ENCODE assay signal across 11 cellular contexts in genomic region chr11:111707039-111707690, GRCh38. TPM values are rescaled to one million over a fixed set of nuclear protein-coding genes. Genes with fewer than 3 reads are reported as not detected.
DNase-seq lines count a peak whose midpoint lies in the region; ATAC-seq and TF ChIP-seq lines count a peak whose summit lies in the region.
"Had no signal": no experiment of that assay in that cellular context is flagged by ENCODE, and none has a peak within 500 bp of the region (broad histone marks: within the 10 kb centered on the region; RNA-seq: fewer than 3 reads in every experiment).

No MANE protein-coding gene starts in this region.

- no peak for TF ChIP-seq CTCF in BJ (IDR thresholded peaks at IDR 0.05; ENCODE audit: insufficient read depth, low read depth, low read length)
- no peak for TF ChIP-seq CTCF in brain (conservative IDR thresholded peaks at IDR 0.05)
- TF ChIP-seq CTCF in prostate gland (IDR thresholded peaks at IDR 0.05), result no peak

- no peaks in the 10 kb centered on the region for H3K4me1 ChIP-seq in prostate gland (replicated peaks)

- intact Hi-C loops in Right ventricle myocardium superior (cut with DNase I) (no loop called here), prostate gland (cut with DNase I) (no loop called here)

- POLR2A ChIA-PET in BJ (lab: Charles Lee), result no interaction called here

- H3K4me3 ChIP-seq in BJ (ENCODE audit: low read depth, low read length) (no peak overlapping the region), prostate gland (no peak overlapping the region)

- DNase-seq in BJ (ENCODE audit: low read depth) (peak; percentile 65), Right ventricle myocardium superior (peak; percentile 71), prostate gland (ENCODE audit: low spot score) (peak; percentile 82), ureter (ENCODE audit: low spot score) (no peak), NCI-H2107 (lab: John Stamatoyannopoulos, UW) (no peak), SIG-M5 (lab: John Stamatoyannopoulos, UW) (no peak)
- no peak for DNase-seq in activated T-cell treated with anti-CD3 and anti-CD28 coated beads, Interleukin-2, amount 50 U/mL, for 72 hours
- DNase-seq: Karpas-422; naive thymus-derived CD4-positive, alpha-beta T cell had no signal

- H3K27me3 ChIP-seq in BJ (ENCODE audit: control insufficient read depth, insufficient read depth, low read length), result no peaks in the 10 kb centered on the region
- no peaks in the 10 kb centered on the region for H3K27me3 ChIP-seq in prostate gland (replicated peaks; ENCODE audit: insufficient read depth)

- H3K9me3 ChIP-seq in prostate gland, result no peaks in the 10 kb centered on the region

- peaks cover 71% of the 10 kb centered on the region for H3K36me3 Mint-ChIP-seq in brain
- peaks cover 2 to 5% of the 10 kb centered on the region in 2 donors for H3K36me3 Mint-ChIP-seq in activated T-cell treated with anti-CD3 and anti-CD28 coated beads, Interleukin-2, amount 50 U/mL, for 72 hours (ENCODE audit: insufficient read depth in 2 of 2)

- WGBS in prostate gland, result 18% methylated on average over 9 of the region's 9 CpGs

- no peak overlapping the region for H3K27ac ChIP-seq in prostate gland
- H3K27ac ChIP-seq: C4-2B had no signal

- TF ChIP-seq POLR2A in prostate gland (IDR thresholded peaks at IDR 0.05), result no peak

- CTCF ChIA-PET in BJ (lab: Yijun Ruan, JAX), result no interaction called here

- H3K4me3 Mint-ChIP-seq in brain, result no peak overlapping the region
- H3K4me3 Mint-ChIP-seq in activated T-cell treated with anti-CD3 and anti-CD28 coated beads, Interleukin-2, amount 50 U/mL, for 72 hours, result no peak overlapping the region
- H3K4me3 Mint-ChIP-seq: naive thymus-derived CD4-positive, alpha-beta T cell had no signal

- peaks cover 16% of the 10 kb centered on the region for H3K4me1 Mint-ChIP-seq in brain
- H3K4me1 Mint-ChIP-seq in activated T-cell treated with anti-CD3 and anti-CD28 coated beads, Interleukin-2, amount 50 U/mL, for 72 hours (ENCODE audit: low read depth), result no peaks in the 10 kb centered on the region
- H3K4me1 Mint-ChIP-seq: naive thymus-derived CD4-positive, alpha-beta T cell had no signal

- H3K9me3 Mint-ChIP-seq in brain, result no peaks in the 10 kb centered on the region
- H3K9me3 Mint-ChIP-seq in activated T-cell treated with anti-CD3 and anti-CD28 coated beads, Interleukin-2, amount 50 U/mL, for 72 hours, result no peaks in the 10 kb centered on the region
- H3K9me3 Mint-ChIP-seq: naive thymus-derived CD4-positive, alpha-beta T cell had no signal

- peak overlapping the region in 3 of 5 experiments; percentile 13 to 82 (median 63) for H3K27ac Mint-ChIP-seq in brain
- H3K27ac Mint-ChIP-seq in activated T-cell treated with anti-CD3 and anti-CD28 coated beads, Interleukin-2, amount 50 U/mL, for 72 hours, result no peak overlapping the region
- H3K27ac Mint-ChIP-seq: naive thymus-derived CD4-positive, alpha-beta T cell had no signal

- peak; percentile 76 for ATAC-seq in Right ventricle myocardium superior (ENCODE audit: poor library complexity)
- ATAC-seq in activated T-cell treated with anti-CD3 and anti-CD28 coated beads, Interleukin-2, amount 50 U/mL, for 72 hours (replicated peaks in 1 of 2), result no peak
- ATAC-seq: naive thymus-derived CD4-positive, alpha-beta T cell had no signal

- H3K27me3 Mint-ChIP-seq in brain, result no peaks in the 10 kb centered on the region
- no peaks in the 10 kb centered on the region for H3K27me3 Mint-ChIP-seq in activated T-cell treated with anti-CD3 and anti-CD28 coated beads, Interleukin-2, amount 50 U/mL, for 72 hours (ENCODE audit: low read depth)
- H3K27me3 Mint-ChIP-seq: naive thymus-derived CD4-positive, alpha-beta T cell had no signal

- H3K36me3 ChIP-seq in BJ (ENCODE audit: control insufficient read depth, insufficient read depth, low read length) (peaks cover 6% of the 10 kb centered on the region), prostate gland (no peaks in the 10 kb centered on the region)

RNA-seq across cellular contexts. Expression of gene PPP2R1B, which starts 59.0 kb away (rescaled TPM):
- polyA plus RNA-seq in BJ (2011; rRNA removed), result 20.7 and 32.5 TPM in 2 replicates
- polyA minus RNA-seq in BJ (2011; rRNA and poly(A)+ RNA removed), result 23.6 and 28.1 TPM in 2 replicates
- 15.3 TPM for polyA plus RNA-seq in brain (ENCODE audit: insufficient read depth, low read depth, low replicate concordance)
- total RNA-seq in Right ventricle myocardium superior, result 7.7 TPM
- 10 to 100 TPM; 15.4 to 41.4 TPM for total RNA-seq in prostate gland
- 10 to 100 TPM; 29.6 to 34.7 TPM for total RNA-seq in activated T-cell treated with anti-CD3 and anti-CD28 coated beads, Interleukin-2, amount 50 U/mL, for 72 hours
- 27.5 TPM for total RNA-seq in ureter

Comparison
In these comparisons a context has a peak if more than half of its experiments do, and no peak if none do; other contexts are left out.
1. DNase-seq: peak in BJ (single experiment), Right ventricle myocardium superior (single experiment) and prostate gland (single experiment); none in activated T-cell treated with anti-CD3 and anti-CD28 coated beads, Interleukin-2, amount 50 U/mL, for 72 hours (0 of 2), ureter (single experiment), NCI-H2107 (single experiment) and SIG-M5 (single experiment).